8 cellular contexts compared by ENCODE assay signal in genomic region chr11:67401495-67402191, GRCh38.
DNase-seq lines count a peak whose midpoint lies in the region; ATAC-seq and TF ChIP-seq lines count a peak whose summit lies in the region.

PPP1CA (minus strand) TSS chr11:67401858; CDS start chr11:67401782, 76 bp downstream.

- peak; percentile 94 for DNase-seq in Ammon's horn (ENCODE audit: low spot score)
- peak; percentile 58 to 95 for DNase-seq in NCI-H526 (lab: John Stamatoyannopoulos, UW)
- DNase-seq in activated CD4-positive, alpha-beta T cell treated with anti-CD3 and anti-CD28 coated beads for 4 hours, result peak; percentile 87 to 91
- peak; percentile 83 to 92 (median 85) for DNase-seq in stimulated activated CD4-positive, alpha-beta T cell treated with anti-CD3 and anti-CD28 coated beads, Interleukin-1b, Interleukin-23, amount 100 ng/mL, for 24 hours (ENCODE audit: low read depth in 4 of 4, low spot score in 1 of 4)

- peak; percentile 95 for TF ChIP-seq POLR2A in GM19099 (IDR thresholded peaks at IDR 0.05; ENCODE audit: extremely low read depth, insufficient read length, low read depth)

- H3K27ac ChIP-seq in cingulate gyrus (ENCODE audit: low read depth, low read length), result peak within 1 kb of the TSS; percentile 93
- H3K27ac ChIP-seq in layer of hippocampus (ENCODE audit: low read depth, low read length), result peak within 1 kb of the TSS; percentile 97

- H3K27me3 ChIP-seq in layer of hippocampus (ENCODE audit: control insufficient read depth, insufficient read depth, low read length), result no peaks in the 10 kb centered on the region

- peak; percentile 31 for ATAC-seq in HG03378 (IDR thresholded peaks at IDR 0.05; ENCODE audit: unreplicated experiment)

Comparison
In these comparisons a context has a peak if more than half of its experiments do, and no peak if none do; other contexts are left out.
1. Peak in every context shown above with its lines: DNase-seq, ATAC-seq and H3K27ac ChIP-seq.